ENCODE assay signal across 1 cellular context in the genomic region with DNA sequence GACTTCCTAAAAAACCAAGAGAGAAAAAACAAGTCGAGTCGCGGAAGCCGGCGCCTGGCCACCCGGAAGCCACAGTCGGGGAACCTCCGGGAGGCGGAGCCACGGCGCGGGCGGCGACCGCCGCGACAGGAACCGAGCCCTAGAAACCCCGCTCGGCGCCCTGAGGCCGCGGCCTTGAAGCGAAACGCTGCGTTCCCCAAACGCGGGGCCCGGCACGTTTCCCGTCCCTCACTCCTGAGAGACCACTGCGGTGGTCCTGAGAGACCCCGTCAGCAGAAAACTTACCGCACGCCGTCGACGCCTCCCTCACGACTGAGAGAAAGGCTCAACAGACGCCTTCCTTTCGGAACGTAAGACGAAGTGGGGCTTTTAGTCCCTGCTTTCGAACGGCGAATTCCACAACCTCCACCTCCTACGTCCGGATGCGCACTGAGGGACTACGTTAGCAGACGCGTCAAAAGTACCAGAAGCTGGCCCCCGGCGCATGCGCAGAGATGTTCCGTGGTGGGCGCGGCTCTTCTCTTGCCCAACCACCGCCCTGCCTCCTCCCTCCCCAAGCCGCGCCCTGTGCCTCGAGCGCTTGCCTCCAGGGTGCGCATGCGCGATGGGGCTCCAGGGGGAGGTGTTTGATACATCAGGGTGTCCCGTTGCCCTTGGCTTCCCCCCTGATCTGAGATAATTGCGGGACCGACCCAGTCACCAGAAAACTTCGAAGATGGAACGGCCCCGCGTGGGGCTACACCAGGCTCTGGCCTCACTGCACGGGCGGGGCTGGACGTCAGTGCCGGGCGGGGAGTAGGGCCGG.
TF ChIP-seq lines count a peak whose summit lies in the region.

A gene with protein sequence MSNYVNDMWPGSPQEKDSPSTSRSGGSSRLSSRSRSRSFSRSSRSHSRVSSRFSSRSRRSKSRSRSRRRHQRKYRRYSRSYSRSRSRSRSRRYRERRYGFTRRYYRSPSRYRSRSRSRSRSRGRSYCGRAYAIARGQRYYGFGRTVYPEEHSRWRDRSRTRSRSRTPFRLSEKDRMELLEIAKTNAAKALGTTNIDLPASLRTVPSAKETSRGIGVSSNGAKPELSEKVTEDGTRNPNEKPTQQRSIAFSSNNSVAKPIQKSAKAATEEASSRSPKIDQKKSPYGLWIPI (minus strand): TSS at position 431 of the 805 bp plus-strand sequence. CDS start 491 bp downstream, outside the sequence.

TF ChIP-seq in HepG2, 621 proteins besides CTCF, POLR2A, EP300 and RAD21 (continued from another document and continues in another):
- peak; percentile 82 for TF ChIP-seq ZNF891 (CRISPR knock-in tag; IDR thresholded peaks at IDR 0.05)
- peak; percentile 91 for TF ChIP-seq ASH2L (IDR thresholded peaks at IDR 0.05; ENCODE audit: insufficient read length, low read depth, low read length)
- TF ChIP-seq ZNF30 (CRISPR knock-in tag; IDR thresholded peaks at IDR 0.05), result no peak
- no peak for TF ChIP-seq STAG1 (CRISPR knock-in tag; IDR thresholded peaks at IDR 0.05)
- TF ChIP-seq MZF1 (CRISPR knock-in tag; IDR thresholded peaks at IDR 0.05; ENCODE audit: borderline replicate concordance), result peak; percentile 84
- TF ChIP-seq, protein P1, sequence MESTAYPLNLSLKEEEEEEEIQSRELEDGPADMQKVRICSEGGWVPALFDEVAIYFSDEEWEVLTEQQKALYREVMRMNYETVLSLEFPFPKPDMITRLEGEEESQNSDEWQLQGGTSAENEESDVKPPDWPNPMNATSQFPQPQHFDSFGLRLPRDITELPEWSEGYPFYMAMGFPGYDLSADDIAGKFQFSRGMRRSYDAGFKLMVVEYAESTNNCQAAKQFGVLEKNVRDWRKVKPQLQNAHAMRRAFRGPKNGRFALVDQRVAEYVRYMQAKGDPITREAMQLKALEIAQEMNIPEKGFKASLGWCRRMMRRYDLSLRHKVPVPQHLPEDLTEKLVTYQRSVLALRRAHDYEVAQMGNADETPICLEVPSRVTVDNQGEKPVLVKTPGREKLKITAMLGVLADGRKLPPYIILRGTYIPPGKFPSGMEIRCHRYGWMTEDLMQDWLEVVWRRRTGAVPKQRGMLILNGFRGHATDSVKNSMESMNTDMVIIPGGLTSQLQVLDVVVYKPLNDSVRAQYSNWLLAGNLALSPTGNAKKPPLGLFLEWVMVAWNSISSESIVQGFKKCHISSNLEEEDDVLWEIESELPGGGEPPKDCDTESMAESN (CRISPR knock-in tag; conservative IDR thresholded peaks at IDR 0.05), result peak; percentile 68; the same call in 1 of the 2 replicates
- no peak for TF ChIP-seq SRSF4 (IDR thresholded peaks at IDR 0.05; ENCODE audit: low read depth, low read length, poor library complexity, severe bottlenecking)
- TF ChIP-seq, protein P2, sequence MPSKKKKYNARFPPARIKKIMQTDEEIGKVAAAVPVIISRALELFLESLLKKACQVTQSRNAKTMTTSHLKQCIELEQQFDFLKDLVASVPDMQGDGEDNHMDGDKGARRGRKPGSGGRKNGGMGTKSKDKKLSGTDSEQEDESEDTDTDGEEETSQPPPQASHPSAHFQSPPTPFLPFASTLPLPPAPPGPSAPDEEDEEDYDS (CRISPR knock-in tag; IDR thresholded peaks at IDR 0.05), result peak; percentile 98
- TF ChIP-seq ZFY (CRISPR knock-in tag; IDR thresholded peaks at IDR 0.05), result peak; percentile 86
- TF ChIP-seq, protein P3, sequence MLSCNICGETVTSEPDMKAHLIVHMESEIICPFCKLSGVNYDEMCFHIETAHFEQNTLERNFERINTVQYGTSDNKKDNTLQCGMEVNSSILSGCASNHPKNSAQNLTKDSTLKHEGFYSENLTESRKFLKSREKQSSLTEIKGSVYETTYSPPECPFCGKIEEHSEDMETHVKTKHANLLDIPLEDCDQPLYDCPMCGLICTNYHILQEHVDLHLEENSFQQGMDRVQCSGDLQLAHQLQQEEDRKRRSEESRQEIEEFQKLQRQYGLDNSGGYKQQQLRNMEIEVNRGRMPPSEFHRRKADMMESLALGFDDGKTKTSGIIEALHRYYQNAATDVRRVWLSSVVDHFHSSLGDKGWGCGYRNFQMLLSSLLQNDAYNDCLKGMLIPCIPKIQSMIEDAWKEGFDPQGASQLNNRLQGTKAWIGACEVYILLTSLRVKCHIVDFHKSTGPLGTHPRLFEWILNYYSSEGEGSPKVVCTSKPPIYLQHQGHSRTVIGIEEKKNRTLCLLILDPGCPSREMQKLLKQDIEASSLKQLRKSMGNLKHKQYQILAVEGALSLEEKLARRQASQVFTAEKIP (CRISPR knock-in tag; IDR thresholded peaks at IDR 0.05; ENCODE audit: borderline replicate concordance), result no peak
- no peak for TF ChIP-seq ZNF644 (CRISPR knock-in tag; IDR thresholded peaks at IDR 0.05; ENCODE audit: low read depth)
- TF ChIP-seq KAT2B (IDR thresholded peaks at IDR 0.05; ENCODE audit: borderline replicate concordance, low read depth, low read length), result no peak
- TF ChIP-seq GFI1 (CRISPR knock-in tag; IDR thresholded peaks at IDR 0.05; ENCODE audit: borderline replicate concordance), result peak; percentile 23; the same call in 1 of the 2 replicates
- peak; percentile 79; the same call in 1 of the 2 replicates for TF ChIP-seq ZNF430 (CRISPR knock-in tag; IDR thresholded peaks at IDR 0.05)
- TF ChIP-seq FOSL1 (CRISPR knock-in tag; IDR thresholded peaks at IDR 0.05; ENCODE audit: borderline replicate concordance), result no peak
- TF ChIP-seq, protein P4, sequence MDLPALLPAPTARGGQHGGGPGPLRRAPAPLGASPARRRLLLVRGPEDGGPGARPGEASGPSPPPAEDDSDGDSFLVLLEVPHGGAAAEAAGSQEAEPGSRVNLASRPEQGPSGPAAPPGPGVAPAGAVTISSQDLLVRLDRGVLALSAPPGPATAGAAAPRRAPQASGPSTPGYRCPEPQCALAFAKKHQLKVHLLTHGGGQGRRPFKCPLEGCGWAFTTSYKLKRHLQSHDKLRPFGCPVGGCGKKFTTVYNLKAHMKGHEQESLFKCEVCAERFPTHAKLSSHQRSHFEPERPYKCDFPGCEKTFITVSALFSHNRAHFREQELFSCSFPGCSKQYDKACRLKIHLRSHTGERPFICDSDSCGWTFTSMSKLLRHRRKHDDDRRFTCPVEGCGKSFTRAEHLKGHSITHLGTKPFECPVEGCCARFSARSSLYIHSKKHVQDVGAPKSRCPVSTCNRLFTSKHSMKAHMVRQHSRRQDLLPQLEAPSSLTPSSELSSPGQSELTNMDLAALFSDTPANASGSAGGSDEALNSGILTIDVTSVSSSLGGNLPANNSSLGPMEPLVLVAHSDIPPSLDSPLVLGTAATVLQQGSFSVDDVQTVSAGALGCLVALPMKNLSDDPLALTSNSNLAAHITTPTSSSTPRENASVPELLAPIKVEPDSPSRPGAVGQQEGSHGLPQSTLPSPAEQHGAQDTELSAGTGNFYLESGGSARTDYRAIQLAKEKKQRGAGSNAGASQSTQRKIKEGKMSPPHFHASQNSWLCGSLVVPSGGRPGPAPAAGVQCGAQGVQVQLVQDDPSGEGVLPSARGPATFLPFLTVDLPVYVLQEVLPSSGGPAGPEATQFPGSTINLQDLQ (CRISPR knock-in tag; IDR thresholded peaks at IDR 0.05), result peak; percentile 82; the same call in 1 of the 2 replicates
- peak; percentile 89 for TF ChIP-seq KAT8 (CRISPR knock-in tag; IDR thresholded peaks at IDR 0.05)
- no peak for TF ChIP-seq GTF2F1 (IDR thresholded peaks at IDR 0.05; ENCODE audit: low read length)
- TF ChIP-seq, protein P5, sequence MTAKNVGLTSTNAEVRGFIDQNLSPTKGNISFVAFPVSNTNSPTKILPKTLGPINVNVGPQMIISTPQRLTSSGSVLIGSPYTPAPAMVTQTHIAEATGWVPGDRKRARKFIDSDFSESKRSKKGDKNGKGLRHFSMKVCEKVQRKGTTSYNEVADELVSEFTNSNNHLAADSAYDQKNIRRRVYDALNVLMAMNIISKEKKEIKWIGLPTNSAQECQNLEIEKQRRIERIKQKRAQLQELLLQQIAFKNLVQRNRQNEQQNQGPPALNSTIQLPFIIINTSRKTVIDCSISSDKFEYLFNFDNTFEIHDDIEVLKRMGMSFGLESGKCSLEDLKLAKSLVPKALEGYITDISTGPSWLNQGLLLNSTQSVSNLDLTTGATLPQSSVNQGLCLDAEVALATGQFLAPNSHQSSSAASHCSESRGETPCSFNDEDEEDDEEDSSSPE (CRISPR knock-in tag; IDR thresholded peaks at IDR 0.05), result peak; percentile 59
- TF ChIP-seq TAF1 (CRISPR knock-in tag; IDR thresholded peaks at IDR 0.05), result peak; percentile 98
- TF ChIP-seq KLF11 (CRISPR knock-in tag; IDR thresholded peaks at IDR 0.05), result peak; percentile 69; the same call in 1 of the 2 replicates
- peak; percentile 73 for TF ChIP-seq ZMYM4 (CRISPR knock-in tag; IDR thresholded peaks at IDR 0.05)
- peak; percentile 77 for TF ChIP-seq ATF7-NPFF (CRISPR knock-in tag; IDR thresholded peaks at IDR 0.05; ENCODE audit: low read depth)
- TF ChIP-seq, protein P6, sequence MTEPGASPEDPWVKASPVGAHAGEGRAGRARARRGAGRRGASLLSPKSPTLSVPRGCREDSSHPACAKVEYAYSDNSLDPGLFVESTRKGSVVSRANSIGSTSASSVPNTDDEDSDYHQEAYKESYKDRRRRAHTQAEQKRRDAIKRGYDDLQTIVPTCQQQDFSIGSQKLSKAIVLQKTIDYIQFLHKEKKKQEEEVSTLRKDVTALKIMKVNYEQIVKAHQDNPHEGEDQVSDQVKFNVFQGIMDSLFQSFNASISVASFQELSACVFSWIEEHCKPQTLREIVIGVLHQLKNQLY (CRISPR knock-in tag; IDR thresholded peaks at IDR 0.05), result peak; percentile 2; the same call in 1 of the 2 replicates
- peak; percentile 86; the same call in 1 of the 2 replicates for TF ChIP-seq MAF1 (CRISPR knock-in tag; IDR thresholded peaks at IDR 0.05; ENCODE audit: borderline replicate concordance)
- TF ChIP-seq, protein P7, sequence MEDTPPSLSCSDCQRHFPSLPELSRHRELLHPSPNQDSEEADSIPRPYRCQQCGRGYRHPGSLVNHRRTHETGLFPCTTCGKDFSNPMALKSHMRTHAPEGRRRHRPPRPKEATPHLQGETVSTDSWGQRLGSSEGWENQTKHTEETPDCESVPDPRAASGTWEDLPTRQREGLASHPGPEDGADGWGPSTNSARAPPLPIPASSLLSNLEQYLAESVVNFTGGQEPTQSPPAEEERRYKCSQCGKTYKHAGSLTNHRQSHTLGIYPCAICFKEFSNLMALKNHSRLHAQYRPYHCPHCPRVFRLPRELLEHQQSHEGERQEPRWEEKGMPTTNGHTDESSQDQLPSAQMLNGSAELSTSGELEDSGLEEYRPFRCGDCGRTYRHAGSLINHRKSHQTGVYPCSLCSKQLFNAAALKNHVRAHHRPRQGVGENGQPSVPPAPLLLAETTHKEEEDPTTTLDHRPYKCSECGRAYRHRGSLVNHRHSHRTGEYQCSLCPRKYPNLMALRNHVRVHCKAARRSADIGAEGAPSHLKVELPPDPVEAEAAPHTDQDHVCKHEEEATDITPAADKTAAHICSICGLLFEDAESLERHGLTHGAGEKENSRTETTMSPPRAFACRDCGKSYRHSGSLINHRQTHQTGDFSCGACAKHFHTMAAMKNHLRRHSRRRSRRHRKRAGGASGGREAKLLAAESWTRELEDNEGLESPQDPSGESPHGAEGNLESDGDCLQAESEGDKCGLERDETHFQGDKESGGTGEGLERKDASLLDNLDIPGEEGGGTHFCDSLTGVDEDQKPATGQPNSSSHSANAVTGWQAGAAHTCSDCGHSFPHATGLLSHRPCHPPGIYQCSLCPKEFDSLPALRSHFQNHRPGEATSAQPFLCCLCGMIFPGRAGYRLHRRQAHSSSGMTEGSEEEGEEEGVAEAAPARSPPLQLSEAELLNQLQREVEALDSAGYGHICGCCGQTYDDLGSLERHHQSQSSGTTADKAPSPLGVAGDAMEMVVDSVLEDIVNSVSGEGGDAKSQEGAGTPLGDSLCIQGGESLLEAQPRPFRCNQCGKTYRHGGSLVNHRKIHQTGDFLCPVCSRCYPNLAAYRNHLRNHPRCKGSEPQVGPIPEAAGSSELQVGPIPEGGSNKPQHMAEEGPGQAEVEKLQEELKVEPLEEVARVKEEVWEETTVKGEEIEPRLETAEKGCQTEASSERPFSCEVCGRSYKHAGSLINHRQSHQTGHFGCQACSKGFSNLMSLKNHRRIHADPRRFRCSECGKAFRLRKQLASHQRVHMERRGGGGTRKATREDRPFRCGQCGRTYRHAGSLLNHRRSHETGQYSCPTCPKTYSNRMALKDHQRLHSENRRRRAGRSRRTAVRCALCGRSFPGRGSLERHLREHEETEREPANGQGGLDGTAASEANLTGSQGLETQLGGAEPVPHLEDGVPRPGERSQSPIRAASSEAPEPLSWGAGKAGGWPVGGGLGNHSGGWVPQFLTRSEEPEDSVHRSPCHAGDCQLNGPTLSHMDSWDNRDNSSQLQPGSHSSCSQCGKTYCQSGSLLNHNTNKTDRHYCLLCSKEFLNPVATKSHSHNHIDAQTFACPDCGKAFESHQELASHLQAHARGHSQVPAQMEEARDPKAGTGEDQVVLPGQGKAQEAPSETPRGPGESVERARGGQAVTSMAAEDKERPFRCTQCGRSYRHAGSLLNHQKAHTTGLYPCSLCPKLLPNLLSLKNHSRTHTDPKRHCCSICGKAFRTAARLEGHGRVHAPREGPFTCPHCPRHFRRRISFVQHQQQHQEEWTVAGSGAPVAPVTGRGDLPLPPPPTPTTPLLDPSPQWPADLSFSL (CRISPR knock-in tag; IDR thresholded peaks at IDR 0.05), result no peak
- TF ChIP-seq MEIS2 (CRISPR knock-in tag; IDR thresholded peaks at IDR 0.05), result peak; percentile 29; the same call in 1 of the 2 replicates
- TF ChIP-seq PPARG (CRISPR knock-in tag; conservative IDR thresholded peaks at IDR 0.05), result no peak
- TF ChIP-seq, protein P8, sequence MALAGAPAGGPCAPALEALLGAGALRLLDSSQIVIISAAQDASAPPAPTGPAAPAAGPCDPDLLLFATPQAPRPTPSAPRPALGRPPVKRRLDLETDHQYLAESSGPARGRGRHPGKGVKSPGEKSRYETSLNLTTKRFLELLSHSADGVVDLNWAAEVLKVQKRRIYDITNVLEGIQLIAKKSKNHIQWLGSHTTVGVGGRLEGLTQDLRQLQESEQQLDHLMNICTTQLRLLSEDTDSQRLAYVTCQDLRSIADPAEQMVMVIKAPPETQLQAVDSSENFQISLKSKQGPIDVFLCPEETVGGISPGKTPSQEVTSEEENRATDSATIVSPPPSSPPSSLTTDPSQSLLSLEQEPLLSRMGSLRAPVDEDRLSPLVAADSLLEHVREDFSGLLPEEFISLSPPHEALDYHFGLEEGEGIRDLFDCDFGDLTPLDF (CRISPR knock-in tag; IDR thresholded peaks at IDR 0.05), result no peak
- TF ChIP-seq DPF2 (CRISPR knock-in tag; IDR thresholded peaks at IDR 0.05; ENCODE audit: borderline replicate concordance, low read depth), result no peak
- TF ChIP-seq ZNF224 (CRISPR knock-in tag; IDR thresholded peaks at IDR 0.05), result peak; percentile 76
- TF ChIP-seq ZNF790 (CRISPR knock-in tag; IDR thresholded peaks at IDR 0.05; ENCODE audit: borderline replicate concordance), result peak; percentile 85; the same call in 1 of the 2 replicates
- no peak for TF ChIP-seq ADNP (CRISPR knock-in tag; IDR thresholded peaks at IDR 0.05)
- TF ChIP-seq RFXAP (CRISPR knock-in tag; IDR thresholded peaks at IDR 0.05; ENCODE audit: borderline replicate concordance), result no peak; the same call in 1 of the 2 replicates
- peak; percentile 30 for TF ChIP-seq ZNF326 (CRISPR knock-in tag; IDR thresholded peaks at IDR 0.05; ENCODE audit: borderline replicate concordance)
- TF ChIP-seq, protein P9, sequence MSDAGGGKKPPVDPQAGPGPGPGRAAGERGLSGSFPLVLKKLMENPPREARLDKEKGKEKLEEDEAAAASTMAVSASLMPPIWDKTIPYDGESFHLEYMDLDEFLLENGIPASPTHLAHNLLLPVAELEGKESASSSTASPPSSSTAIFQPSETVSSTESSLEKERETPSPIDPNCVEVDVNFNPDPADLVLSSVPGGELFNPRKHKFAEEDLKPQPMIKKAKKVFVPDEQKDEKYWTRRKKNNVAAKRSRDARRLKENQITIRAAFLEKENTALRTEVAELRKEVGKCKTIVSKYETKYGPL (CRISPR knock-in tag; IDR thresholded peaks at IDR 0.05), result no peak
- no peak; the same call in 1 of the 2 replicates for TF ChIP-seq PCBP1 (IDR thresholded peaks at IDR 0.05; ENCODE audit: borderline replicate concordance, low read depth, low read length)
- TF ChIP-seq ZNF746 (CRISPR knock-in tag; IDR thresholded peaks at IDR 0.05), result peak; percentile 72
